Comparison of ENCODE assay signal across 24 cellular contexts in genomic region chr3:176286456-176287115, GRCh38.
"Had no signal": no experiment of that assay in that cellular context is flagged by ENCODE, and none has a peak within 500 bp of the region (broad histone marks: within the 10 kb centered on the region; RNA-seq: fewer than 3 reads in every experiment).

No MANE protein-coding gene starts in this region.

- H3K9me3 ChIP-seq: colonic mucosa, mucosa of descending colon, right atrium auricular region, testis, upper lobe of left lung had no signal

- H3K4me3 ChIP-seq: colonic mucosa, mucosa of descending colon, right atrium auricular region, skin epidermis, testis, upper lobe of left lung had no signal

- H3K4me1 ChIP-seq: colonic mucosa, right atrium auricular region, testis, upper lobe of left lung had no signal

- H3K27me3 Mint-ChIP-seq: activated B cell treated with CpG ODN at 0.5 μM for 24 hours; activated CD4-positive, alpha-beta memory T cell treated with anti-CD3 and anti-CD28 coated beads, Interleukin-2, amount 10 ng/mL, durations not matched to agents 7 days and 5 days; activated naive CD8-positive, alpha-beta T cell treated with anti-CD3 and anti-CD28 coated beads for 36 hours; activated T-helper 17 cell treated with anti-CD3 and anti-CD28 coated beads, Interleukin-2, amount 50 U/mL, for 72 hours; brain; naive B cell; progenitor cell of endocrine pancreas; stimulated activated naive CD8-positive, alpha-beta T cell treated with anti-CD3 and anti-CD28 coated beads, Interleukin-15, amount 100 ng/mL, for 72 hours had no signal

- H3K27me3 ChIP-seq: colonic mucosa, right atrium auricular region, testis, upper lobe of left lung had no signal

- ATAC-seq: activated T-helper 17 cell treated with anti-CD3 and anti-CD28 coated beads, Interleukin-2, amount 50 U/mL, for 72 hours; left ventricle myocardium superior; mucosa of descending colon; stimulated activated naive CD8-positive, alpha-beta T cell treated with anti-CD3 and anti-CD28 coated beads, Interleukin-15, amount 100 ng/mL, for 72 hours had no signal

- H3K36me3 Mint-ChIP-seq: activated naive CD8-positive, alpha-beta T cell treated with anti-CD3 and anti-CD28 coated beads for 36 hours; brain; naive B cell had no signal

- H3K36me3 ChIP-seq: colonic mucosa, right atrium auricular region, upper lobe of left lung had no signal

- DNase-seq: activated B cell treated with CpG ODN at 0.5 μM for 24 hours; activated CD4-positive, alpha-beta memory T cell treated with anti-CD3 and anti-CD28 coated beads, Interleukin-2, amount 10 ng/mL, durations not matched to agents 7 days and 5 days; activated CD4-positive, alpha-beta T cell treated with anti-CD3 and anti-CD28 coated beads for 4 hours; activated naive CD4-positive, alpha-beta T cell; activated naive CD8-positive, alpha-beta T cell treated with anti-CD3 and anti-CD28 coated beads for 36 hours; activated T-cell treated with anti-CD3 and anti-CD28 coated beads, Interleukin-2, amount 50 U/mL, for 1 hour; amygdala; central memory CD4-positive, alpha-beta T cell; colonic mucosa; left ventricle myocardium superior; mucosa of descending colon; naive B cell; stimulated activated CD4-positive, alpha-beta T cell treated with anti-CD3 and anti-CD28 coated beads, Interleukin-15, amount 100 ng/mL, for 24 hours; stimulated activated CD4-positive, alpha-beta T cell treated with anti-CD3 and anti-CD28 coated beads, Interleukin-2, amount 100 ng/mL, for 48 hours; stimulated activated naive CD8-positive, alpha-beta T cell treated with anti-CD3 and anti-CD28 coated beads, Interleukin-15, amount 100 ng/mL, for 72 hours; T-helper 9 cell; testis; upper lobe of left lung had no signal

- H3K27ac Mint-ChIP-seq: activated B cell treated with CpG ODN at 0.5 μM for 24 hours; activated CD4-positive, alpha-beta memory T cell treated with anti-CD3 and anti-CD28 coated beads, Interleukin-2, amount 10 ng/mL, durations not matched to agents 7 days and 5 days; activated naive CD8-positive, alpha-beta T cell treated with anti-CD3 and anti-CD28 coated beads for 36 hours; activated T-helper 17 cell treated with anti-CD3 and anti-CD28 coated beads, Interleukin-2, amount 50 U/mL, for 72 hours; naive B cell; progenitor cell of endocrine pancreas; stimulated activated naive CD8-positive, alpha-beta T cell treated with anti-CD3 and anti-CD28 coated beads, Interleukin-15, amount 100 ng/mL, for 72 hours had no signal

- H3K4me3 Mint-ChIP-seq: activated B cell treated with CpG ODN at 0.5 μM for 24 hours; activated CD4-positive, alpha-beta memory T cell treated with anti-CD3 and anti-CD28 coated beads, Interleukin-2, amount 10 ng/mL, durations not matched to agents 7 days and 5 days; activated naive CD8-positive, alpha-beta T cell treated with anti-CD3 and anti-CD28 coated beads for 36 hours; activated T-helper 17 cell treated with anti-CD3 and anti-CD28 coated beads, Interleukin-2, amount 50 U/mL, for 72 hours; brain; naive B cell; neural crest cell; stimulated activated naive CD8-positive, alpha-beta T cell treated with anti-CD3 and anti-CD28 coated beads, Interleukin-15, amount 100 ng/mL, for 72 hours had no signal

- H3K4me1 Mint-ChIP-seq: activated B cell treated with CpG ODN at 0.5 μM for 24 hours; activated CD4-positive, alpha-beta memory T cell treated with anti-CD3 and anti-CD28 coated beads, Interleukin-2, amount 10 ng/mL, durations not matched to agents 7 days and 5 days; activated naive CD8-positive, alpha-beta T cell treated with anti-CD3 and anti-CD28 coated beads for 36 hours; activated T-helper 17 cell treated with anti-CD3 and anti-CD28 coated beads, Interleukin-2, amount 50 U/mL, for 72 hours; brain; naive B cell; neural crest cell; stimulated activated naive CD8-positive, alpha-beta T cell treated with anti-CD3 and anti-CD28 coated beads, Interleukin-15, amount 100 ng/mL, for 72 hours had no signal

- H3K9me3 Mint-ChIP-seq: activated B cell treated with CpG ODN at 0.5 μM for 24 hours; activated CD4-positive, alpha-beta memory T cell treated with anti-CD3 and anti-CD28 coated beads, Interleukin-2, amount 10 ng/mL, durations not matched to agents 7 days and 5 days; activated naive CD8-positive, alpha-beta T cell treated with anti-CD3 and anti-CD28 coated beads for 36 hours; activated T-helper 17 cell treated with anti-CD3 and anti-CD28 coated beads, Interleukin-2, amount 50 U/mL, for 72 hours; neural crest cell; stimulated activated naive CD8-positive, alpha-beta T cell treated with anti-CD3 and anti-CD28 coated beads, Interleukin-15, amount 100 ng/mL, for 72 hours had no signal
